8 cellular contexts compared by ENCODE assay signal in the genomic region with DNA sequence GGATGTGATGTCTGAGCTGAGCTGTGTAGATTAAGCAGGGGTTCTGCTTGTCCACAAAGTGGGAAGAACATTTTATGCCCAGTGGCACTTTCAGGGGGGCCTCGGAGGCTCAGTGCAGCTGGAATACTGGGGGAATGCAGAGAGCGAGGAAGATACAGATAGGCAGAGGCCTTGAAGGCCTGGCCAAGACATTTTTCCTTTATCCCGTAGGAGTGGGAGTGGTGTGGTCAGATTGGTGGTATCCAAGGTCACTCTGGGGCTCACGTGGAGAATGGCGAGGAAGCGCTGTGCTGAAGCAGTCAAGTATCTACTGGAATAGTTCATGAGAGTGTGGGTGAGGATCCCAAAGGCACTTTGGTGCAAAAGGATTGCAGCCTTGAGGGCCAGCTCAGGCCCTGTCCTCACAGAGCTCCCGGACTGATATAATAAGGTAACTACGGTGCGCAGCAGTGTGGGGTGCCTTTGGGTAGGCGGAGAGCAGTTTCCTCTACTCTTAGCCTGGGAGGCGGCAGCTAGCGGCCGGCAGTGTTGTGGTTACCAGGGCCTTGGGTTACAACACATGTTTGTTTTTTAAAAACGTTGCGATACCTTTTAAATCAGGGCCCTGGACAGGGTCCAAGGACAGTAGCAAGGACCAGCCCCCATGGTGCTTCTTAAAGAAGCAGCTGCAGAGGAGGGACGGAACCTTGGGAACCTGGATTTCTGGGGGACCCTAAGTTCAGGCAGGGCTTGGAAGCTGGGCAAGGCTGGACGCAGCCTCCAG. TPM values are rescaled to one million over a fixed set of nuclear protein-coding genes. Genes with fewer than 3 reads are reported as not detected.
DNase-seq lines count a peak whose midpoint lies in the region; ATAC-seq and TF ChIP-seq lines count a peak whose summit lies in the region.

No MANE protein-coding gene starts in this region.

- H3K4me3 ChIP-seq in Panc1 (ENCODE audit: low read depth in 2 of 2, low read length in 2 of 2): no peak overlapping the region

- H3K27me3 ChIP-seq in Panc1 (ENCODE audit: control insufficient read depth, insufficient read depth, low read length): peaks cover 2% of the 10 kb centered on the region; the same call in 1 of the 2 replicates

- no peaks in the 10 kb centered on the region for H3K4me1 ChIP-seq in Panc1 (ENCODE audit: control insufficient read depth, insufficient read depth, low read length)

- H3K27ac ChIP-seq in Panc1 (ENCODE audit: low read length): no peak overlapping the region

- no peak for TF ChIP-seq CTCF in Panc1 (IDR thresholded peaks at IDR 0.05)

- ATAC-seq in HG02759 (IDR thresholded peaks at IDR 0.05; ENCODE audit: unreplicated experiment): peak; percentile 71
- ATAC-seq in Panc1: peak; percentile 56; the same call in 1 of the 2 replicates
- ATAC-seq in stimulated activated naive CD8-positive, alpha-beta T cell treated with anti-CD3 and anti-CD28 coated beads, Interleukin-15, Interleukin-2, amounts not matched to agents 100 U/mL and 50 U/mL, for 24 hours: peak; percentile 72

- POLR2A ChIA-PET in Panc1 (lab: Charles Lee): no interaction called here

- intact Hi-C loops in Panc1 (cut with micrococcal nuclease; ENCODE audit: unreplicated experiment): no loop called here

- DNase-seq in activated CD4-positive, alpha-beta T cell treated with anti-CD3 and anti-CD28 coated beads for 48 hours: peak; percentile 32
- DNase-seq in activated CD4-positive, alpha-beta T cell treated with anti-CD3 and anti-CD28 coated beads for 4 hours: no peak
- DNase-seq in Panc1 (ENCODE audit: low read depth, low spot score) (no peak), germinal center (ENCODE audit: low spot score) (peak; percentile 64), cerebellar nuclear complex (lab: John Stamatoyannopoulos, UW) (no peak), DMS153 treated with DMSO at 0.1 percent for 48 hours (lab: John Stamatoyannopoulos, UW; ENCODE audit: unreplicated experiment) (no peak)
- no peak for DNase-seq in stimulated activated naive CD8-positive, alpha-beta T cell treated with anti-CD3 and anti-CD28 coated beads, Interleukin-15, Interleukin-2, amounts not matched to agents 100 U/mL and 50 U/mL, for 24 hours

- no peaks in the 10 kb centered on the region for H3K36me3 ChIP-seq in Panc1 (ENCODE audit: control insufficient read depth, insufficient read depth, low read length)

- H3K9me3 ChIP-seq in Panc1 (ENCODE audit: control insufficient read depth, insufficient read depth, low read depth, low read length): no peaks in the 10 kb centered on the region

- CTCF ChIA-PET in Panc1 (lab: Charles Lee): interaction anchor here (1.0 kb wide), 1 partner anchor 11 kb away, joined by 4 read pairs; a partner anchor contains a TSS

- no TSS peak for BruUV-seq in Panc1 (replicated peaks; lab: Mats Ljungman, UMichigan)

- in situ Hi-C loops in Panc1 (cut with HindIII; ENCODE audit: low pct_unique_long_range_greater_than_20kb, low sequenced_read_pairs): no loop called here

RNA-seq across cellular contexts. Expression of a gene that starts 10.8 kb away (rescaled TPM):
- 2.1 TPM for total RNA-seq in Panc1 (2021; ENCODE audit: unreplicated experiment)
- 1.7 TPM for polyA plus RNA-seq in Panc1 (2012; ENCODE audit: insufficient read length)

RNA-seq across cellular contexts. Expression of a gene that starts 18.3 kb away (rescaled TPM):
- 40.7 TPM for total RNA-seq in Panc1 (2021; ENCODE audit: unreplicated experiment)
- 26.8 TPM for polyA plus RNA-seq in Panc1 (2012; ENCODE audit: insufficient read length)

Comparison
In these comparisons a context has a peak if more than half of its experiments do, and no peak if none do; other contexts are left out.
1. DNase-seq: peak in activated CD4-positive, alpha-beta T cell treated with anti-CD3 and anti-CD28 coated beads for 48 hours (single experiment) and germinal center (single experiment); none in activated CD4-positive, alpha-beta T cell treated with anti-CD3 and anti-CD28 coated beads for 4 hours (0 of 2), Panc1 (single experiment), stimulated activated naive CD8-positive, alpha-beta T cell treated with anti-CD3 and anti-CD28 coated beads, Interleukin-15, Interleukin-2, amounts not matched to agents 100 U/mL and 50 U/mL, for 24 hours (single experiment), cerebellar nuclear complex (0 of 2) and DMS153 treated with DMSO at 0.1 percent for 48 hours (single experiment).
2. Peak in every context shown above with its lines, with median percentiles within 50 percentile points of each other: ATAC-seq.